Comparison of ENCODE assay signal across 18 cellular contexts in genomic region chr15:87816811-87817210, GRCh38.
DNase-seq lines count a peak whose midpoint lies in the region; ATAC-seq and TF ChIP-seq lines count a peak whose summit lies in the region.
"Had no signal": no experiment of that assay in that cellular context is flagged by ENCODE, and none has a peak within 500 bp of the region (broad histone marks: within the 10 kb centered on the region; RNA-seq: fewer than 3 reads in every experiment).

No MANE protein-coding gene starts in this region.

- BruUV-seq in IMR-90 (replicated peaks; lab: Mats Ljungman, UMichigan) (no TSS peak), mammary epithelial cell (replicated peaks; lab: Mats Ljungman, UMichigan) (no TSS peak)

- 0 out of 2 replicates have a peak overlapping the region, but pooled peaks have one; percentile 85 for H3K18ac ChIP-seq in IMR-90 (ENCODE audit: low read depth, low read length)

- peaks cover 5% of the 10 kb centered on the region for H3K9me1 ChIP-seq in IMR-90 (ENCODE audit: insufficient read depth, low read length)

- H3K27me3 ChIP-seq in IMR-90 (ENCODE audit: control insufficient read depth, insufficient read depth, low read length) (no peaks in the 10 kb centered on the region), mammary epithelial cell (ENCODE audit: insufficient read depth, low read length) (no peaks in the 10 kb centered on the region), left lung (no peaks in the 10 kb centered on the region)
- H3K27me3 ChIP-seq: esophagus squamous epithelium, vagina had no signal

- dilution Hi-C loops in IMR-90 (cut with HindIII; ENCODE audit: low sequenced_read_pairs, unreplicated experiment): no loop called here
- dilution Hi-C loops in mammary epithelial cell (cut with HindIII; ENCODE audit: low sequenced_read_pairs): no loop called here

- H3K4me2 ChIP-seq in IMR-90 (ENCODE audit: low read depth, low read length) (peak overlapping the region; percentile 17; the same call in 1 of the 2 replicates), mammary epithelial cell (ENCODE audit: insufficient read depth, low read depth, low read length) (peak overlapping the region; percentile 32)

- H2AK5ac ChIP-seq in IMR-90 (ENCODE audit: low read depth, low read length): peak overlapping the region; percentile 87; the same call in 1 of the 2 replicates

- CTCF ChIA-PET in IMR-90 (lab: Yijun Ruan, JAX): interaction anchor here (1.0 kb wide), 1 partner anchor 9 kb away, joined by 3 read pairs; no protein-coding TSS in a partner anchor
- CTCF ChIA-PET in mammary epithelial cell (lab: Charles Lee; ENCODE audit: low non-redundant PET): interaction anchor here (0.8 kb wide), 1 partner anchor 40 kb away, joined by 4 read pairs; no protein-coding TSS in a partner anchor

- H3K36me3 ChIP-seq in IMR-90 (ENCODE audit: control insufficient read depth, insufficient read depth, low read length) (no peaks in the 10 kb centered on the region), mammary epithelial cell (ENCODE audit: insufficient read depth, low read length) (no peaks in the 10 kb centered on the region), left lung (no peaks in the 10 kb centered on the region)
- H3K36me3 ChIP-seq: esophagus squamous epithelium, vagina had no signal

- H3K9me3 ChIP-seq in IMR-90 (ENCODE audit: control insufficient read depth, insufficient read depth, low read length) (no peaks in the 10 kb centered on the region), mammary epithelial cell (replicated peaks; ENCODE audit: insufficient read depth, low read length) (no peaks in the 10 kb centered on the region), left lung (no peaks in the 10 kb centered on the region)
- H3K9me3 ChIP-seq: esophagus squamous epithelium, vagina had no signal

- H2BK20ac ChIP-seq in IMR-90 (ENCODE audit: low read depth, low read length): peak overlapping the region; percentile 96

- H3K4me1 ChIP-seq in IMR-90 (ENCODE audit: control insufficient read depth, insufficient read depth, low read length): peaks cover 10% of the 10 kb centered on the region
- peaks cover 20% of the 10 kb centered on the region for H3K4me1 ChIP-seq in mammary epithelial cell (ENCODE audit: insufficient read depth, low read length)
- H3K4me1 ChIP-seq in left lung: no peaks in the 10 kb centered on the region
- H3K4me1 ChIP-seq: esophagus squamous epithelium, vagina had no signal

- peak overlapping the region; percentile 79 to 90; a peak in 3 of 4 replicates for H4K8ac ChIP-seq in IMR-90 (ENCODE audit: low read depth in 2 of 2, low read length in 2 of 2)

- no peak for TF ChIP-seq CTCF in IMR-90 (conservative IDR thresholded peaks at IDR 0.05; ENCODE audit: low read depth, low read length)
- TF ChIP-seq CTCF in mammary epithelial cell (conservative IDR thresholded peaks at IDR 0.05 in 1 of 2, IDR thresholded peaks at IDR 0.05 in 1 of 2; ENCODE audit: extremely low read depth in 1 of 2, insufficient read depth in 1 of 2, low read depth in 1 of 2, low read length in 2 of 2): no peak
- TF ChIP-seq CTCF in left lung (IDR thresholded peaks at IDR 0.05): no peak
- no peak for TF ChIP-seq CTCF in nephron progenitor cell (IDR thresholded peaks at IDR 0.05)

- in situ Hi-C loops in IMR-90 (cut with MboI; ENCODE audit: low sequenced_read_pairs) (no loop called here), mammary epithelial cell (cut with MboI; ENCODE audit: low sequenced_read_pairs in 2 of 2) (no loop called here)

- peak overlapping the region; percentile 83 for H3K56ac ChIP-seq in IMR-90 (ENCODE audit: extremely low read depth, insufficient read depth, low read length)

- H4K91ac ChIP-seq in IMR-90 (ENCODE audit: insufficient read depth, low read depth, low read length): peak overlapping the region; percentile 86

- no peak overlapping the region for H3K4me3 Mint-ChIP-seq in nephron progenitor cell
- H3K4me3 Mint-ChIP-seq: central memory CD8-positive, alpha-beta T cell; natural killer cell treated with Interleukin-12 subunit alpha and Interleukin-12 subunit beta and Interleukin-15 and Interleukin-18, amount 100 ng/mL, for 72 hours had no signal

- H3K27ac ChIP-seq in IMR-90 (ENCODE audit: insufficient read depth, low read length) (peak overlapping the region; percentile 65), mammary epithelial cell (ENCODE audit: insufficient read depth, low read depth, low read length) (peak overlapping the region; percentile 60), left lung (no peak overlapping the region)
- H3K27ac ChIP-seq: esophagus squamous epithelium, vagina had no signal

- H3K27me3 Mint-ChIP-seq in nephron progenitor cell (ENCODE audit: low read depth, poor library complexity): peaks cover 50% of the 10 kb centered on the region
- H3K27me3 Mint-ChIP-seq: central memory CD8-positive, alpha-beta T cell; natural killer cell treated with Interleukin-12 subunit alpha and Interleukin-12 subunit beta and Interleukin-15 and Interleukin-18, amount 100 ng/mL, for 72 hours had no signal

- peak; percentile 79 for DNase-seq in AG08396 (ENCODE audit: low spot score)
- peak; percentile 99 for DNase-seq in IMR-90
- DNase-seq in mammary epithelial cell: peak; percentile 96
- DNase-seq in left lung: no peak
- DNase-seq in DMS53 treated with DMSO at 0.1 percent for 48 hours (lab: John Stamatoyannopoulos, UW; ENCODE audit: unreplicated experiment): no peak
- DNase-seq in nephron progenitor cell: no peak
- DNase-seq: activated CD4-positive, alpha-beta T cell treated with anti-CD3 and anti-CD28 coated beads for 4 hours; activated effector memory CD4-positive, alpha-beta T cell treated with Interleukin-2 at 50 U/mL for 16 hours; C1 segment of cervical spinal cord; esophagus squamous epithelium; kidney; NCI-H1417; NCI-H82 had no signal

- H3K9ac ChIP-seq in IMR-90 (ENCODE audit: low read depth, low read length) (no peak overlapping the region), mammary epithelial cell (ENCODE audit: insufficient read depth, low read length) (no peak overlapping the region)

- H2BK5ac ChIP-seq in IMR-90 (ENCODE audit: low read depth, low read length, poor library complexity, severe bottlenecking): peak overlapping the region; percentile 88

- no peak for TF ChIP-seq POLR2A in IMR-90 (IDR thresholded peaks at IDR 0.05; ENCODE audit: low read depth, low read length)

- H4K20me1 ChIP-seq in IMR-90 (ENCODE audit: insufficient read depth, low read length) (no peaks in the 10 kb centered on the region), mammary epithelial cell (ENCODE audit: insufficient read depth, low read length) (no peaks in the 10 kb centered on the region)

- H3K23ac ChIP-seq in IMR-90 (ENCODE audit: low read depth, low read length): peak overlapping the region; percentile 78; the same call in 1 of the 2 replicates

- peak overlapping the region; percentile 66 for H3K14ac ChIP-seq in IMR-90 (replicated peaks; ENCODE audit: low read depth, low read length)

- no peaks in the 10 kb centered on the region for H3K4me1 Mint-ChIP-seq in nephron progenitor cell
- H3K4me1 Mint-ChIP-seq: central memory CD8-positive, alpha-beta T cell had no signal

- no peaks in the 10 kb centered on the region for H3K79me1 ChIP-seq in IMR-90 (ENCODE audit: low read depth in 1 of 2, low read length in 2 of 2)

- no peaks in the 10 kb centered on the region for H3K36me3 Mint-ChIP-seq in nephron progenitor cell (ENCODE audit: low read depth)
- H3K36me3 Mint-ChIP-seq: natural killer cell treated with Interleukin-12 subunit alpha and Interleukin-12 subunit beta and Interleukin-15 and Interleukin-18, amount 100 ng/mL, for 72 hours had no signal

- no peak overlapping the region for H3K27ac Mint-ChIP-seq in nephron progenitor cell
- H3K27ac Mint-ChIP-seq: natural killer cell treated with Interleukin-12 subunit alpha and Interleukin-12 subunit beta and Interleukin-15 and Interleukin-18, amount 100 ng/mL, for 72 hours had no signal

- 0 out of 3 replicates have a peak overlapping the region, but pooled peaks have one; percentile 85 for H2BK15ac ChIP-seq in IMR-90 (ENCODE audit: low read depth, low read length)

- peak overlapping the region; percentile 67 for H2AK9ac ChIP-seq in IMR-90 (replicated peaks; ENCODE audit: low read depth, low read length, poor library complexity)

- ATAC-seq in IMR-90 (ENCODE audit: low read depth) (peak; percentile 96), left lung (peak; percentile 41), GM18909 (IDR thresholded peaks at IDR 0.05; ENCODE audit: poor library complexity, unreplicated experiment) (no peak), GM21723 (IDR thresholded peaks at IDR 0.05; ENCODE audit: unreplicated experiment) (no peak)
- ATAC-seq: natural killer cell treated with Interleukin-12 subunit alpha and Interleukin-12 subunit beta and Interleukin-15 and Interleukin-18, amount 100 ng/mL, for 72 hours had no signal

- no peaks in the 10 kb centered on the region for H3K9me3 Mint-ChIP-seq in nephron progenitor cell

- peak overlapping the region; percentile 96 for H2BK120ac ChIP-seq in IMR-90 (ENCODE audit: low read depth, low read length)

- POLR2A ChIA-PET in IMR-90 (lab: Charles Lee; ENCODE audit: unreplicated experiment): no interaction called here

- intact Hi-C loops in IMR-90 (cut with micrococcal nuclease): loop anchor here (1.0 to 5.0 kb wide), 2 partner anchors 65 to 145 kb away; no protein-coding TSS in a partner anchor
- intact Hi-C loops in mammary epithelial cell (cut with micrococcal nuclease): no loop called here
- intact Hi-C loops in left lung (cut with DNase I): no loop called here

- H3K4ac ChIP-seq in IMR-90 (ENCODE audit: low read depth, low read length): peak overlapping the region; percentile 93

- H4K5ac ChIP-seq in IMR-90 (ENCODE audit: low read depth, low read length): no peak overlapping the region

- WGBS in IMR-90 (ENCODE audit: extremely low coverage in 2 of 2, insufficient read length in 1 of 2), 2 experiments: 4% methylated on average over 3 of the region's 5 CpGs; no CpG with 5 or more reads in 1 of the 2 experiments
- 0% methylated on average over 5 of the region's 5 CpGs for WGBS in mammary epithelial cell (ENCODE audit: low coverage, missing lambda C conversion rate)

- peak overlapping the region; percentile 29 for H2AFZ ChIP-seq in IMR-90 (replicated peaks; ENCODE audit: low read length, poor library complexity)
- H2AFZ ChIP-seq in mammary epithelial cell (ENCODE audit: low read depth, low read length): peak overlapping the region; percentile 25

- H3K79me2 ChIP-seq in mammary epithelial cell (ENCODE audit: insufficient read depth, low read length): no peaks in the 10 kb centered on the region

- TF ChIP-seq RAD21 in IMR-90 (IDR thresholded peaks at IDR 0.05; ENCODE audit: low read length): peak; percentile 30; the same call in 1 of the 2 replicates

- no peak overlapping the region for H3K4me3 ChIP-seq in IMR-90 (ENCODE audit: insufficient read depth, low read depth, low read length)
- no peak overlapping the region for H3K4me3 ChIP-seq in mammary epithelial cell (replicated peaks in 1 of 3; ENCODE audit: insufficient read depth in 1 of 3, low read depth in 2 of 3, low read length in 3 of 3)
- H3K4me3 ChIP-seq in left lung: no peak overlapping the region
- H3K4me3 ChIP-seq: esophagus squamous epithelium, vagina had no signal

TF ChIP-seq in IMR-90, 13 proteins besides CTCF, POLR2A, EP300 and RAD21 (continues in another document):
- peak; percentile 84 for TF ChIP-seq RCOR1 (IDR thresholded peaks at IDR 0.05; ENCODE audit: insufficient replicate concordance, low read length)
- no peak for TF ChIP-seq NFE2L2 (IDR thresholded peaks at IDR 0.05; ENCODE audit: low read depth, low read length)
- peak; percentile 32; the same call in 1 of the 2 replicates for TF ChIP-seq MAFK (IDR thresholded peaks at IDR 0.05; ENCODE audit: low read depth, low read length)

Comparison
In these comparisons a context has a peak if more than half of its experiments do, and no peak if none do; other contexts are left out.
1. DNase-seq: peak in AG08396 (single experiment), IMR-90 (single experiment) and mammary epithelial cell (single experiment); none in left lung (0 of 2), DMS53 treated with DMSO at 0.1 percent for 48 hours (single experiment) and nephron progenitor cell (single experiment).
2. ATAC-seq: peak in IMR-90 (single experiment) and left lung (single experiment); none in GM18909 (single experiment) and GM21723 (single experiment).
3. H3K27ac ChIP-seq: peak in IMR-90 (single experiment) and mammary epithelial cell (single experiment); none in left lung (0 of 2).